ENCODE assay signal across 5 cellular contexts in genomic region chr15:27813139-27813538, GRCh38.
"Had no signal": no experiment of that assay in that cellular context is flagged by ENCODE, and none has a peak within 500 bp of the region (broad histone marks: within the 10 kb centered on the region; RNA-seq: fewer than 3 reads in every experiment).

No MANE protein-coding gene starts in this region.

- H3K9ac ChIP-seq: GM23248 had no signal

- H2AFZ ChIP-seq: GM23248 had no signal

- H3K4me3 Mint-ChIP-seq: H9 had no signal

- H3K27ac ChIP-seq: GM23248 had no signal

- H3K27ac Mint-ChIP-seq: H9 had no signal

- H3K4me1 Mint-ChIP-seq: H9 had no signal

- DNase-seq: GM23248, GOT3, H9, HCEC 1CT, IMR-90 had no signal

- H3K4me3 ChIP-seq: GM23248 had no signal
